In the genomic region with DNA sequence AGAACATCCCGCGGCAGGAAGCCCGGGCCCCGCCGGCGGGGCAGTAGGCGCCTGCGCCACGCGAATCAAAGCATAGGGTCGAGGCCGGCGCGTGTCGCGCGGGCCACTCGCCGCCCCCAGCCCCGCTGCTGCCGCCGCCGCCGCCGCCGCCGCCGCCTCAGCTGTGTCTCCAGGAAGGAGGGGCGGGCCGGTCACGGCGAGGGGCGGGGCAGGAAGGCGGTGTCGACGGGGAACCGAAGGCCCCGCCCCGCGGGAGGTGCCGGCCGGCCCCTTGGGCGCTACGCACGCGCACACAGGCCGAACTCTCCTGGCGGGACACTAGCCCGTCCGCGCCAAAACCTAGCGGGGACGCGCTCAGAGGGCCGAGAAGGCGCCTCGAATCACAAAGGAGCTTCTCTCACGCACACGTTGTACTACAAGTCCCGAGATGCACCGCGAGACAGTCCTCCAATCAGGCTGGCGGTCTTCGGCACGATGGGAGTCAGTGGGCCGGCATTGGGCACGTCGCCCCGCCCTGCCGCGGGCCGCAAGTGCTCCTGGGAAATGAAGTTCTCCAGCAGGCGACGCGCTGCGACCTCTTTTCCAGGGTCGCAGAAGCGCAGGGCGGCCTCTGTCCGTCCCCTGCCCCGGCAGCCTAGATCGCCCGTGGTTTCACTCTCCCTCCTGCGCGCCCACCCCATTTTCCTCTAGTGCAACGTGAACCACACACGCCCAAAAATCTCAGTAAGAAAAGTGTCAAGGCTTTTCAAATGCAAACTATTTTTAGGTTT, we compare ENCODE assay signal across 8 cellular contexts. TPM values are rescaled to one million over a fixed set of nuclear protein-coding genes. Genes with fewer than 3 reads are reported as not detected.
DNase-seq lines count a peak whose midpoint lies in the region; ATAC-seq and TF ChIP-seq lines count a peak whose summit lies in the region.

TSS of gene RALGAPA2 (minus strand) at position 171 of the 770 bp plus-strand sequence. CDS start at position 7, 164 bp downstream.

- H3K4me3 ChIP-seq in KMS-11 (IDR thresholded peaks at IDR 0.05; ENCODE audit: insufficient read depth, low read depth, low read length) (no peak within 1 kb of the TSS), Peyer's patch (peak within 1 kb of the TSS; percentile 86 to 95 (median 94)), muscle layer of colon (ENCODE audit: low read depth in 1 of 2, low read length in 2 of 2) (peak within 1 kb of the TSS; percentile 55 to 76)

- H3K9ac ChIP-seq in KMS-11 (peak within 1 kb of the TSS; percentile 61; the same call in 1 of the 2 replicates), muscle layer of colon (ENCODE audit: low read length) (no peak within 1 kb of the TSS)

- H3K27ac ChIP-seq in KMS-11: peak within 1 kb of the TSS; percentile 48; the same call in 1 of the 2 replicates
- H3K27ac ChIP-seq in Peyer's patch: peak within 1 kb of the TSS; percentile 86 to 94 (median 90)
- peak within 1 kb of the TSS; percentile 86 for H3K27ac ChIP-seq in muscle layer of colon (ENCODE audit: low read depth, low read length)

- H3K36me3 ChIP-seq in KMS-11 (ENCODE audit: insufficient read depth): no peaks in the 10 kb centered on the region
- H3K36me3 ChIP-seq in Peyer's patch: no peaks in the 10 kb centered on the region
- no peaks in the 10 kb centered on the region for H3K36me3 ChIP-seq in muscle layer of colon (ENCODE audit: insufficient read depth, low read length)

- no peaks in the 10 kb centered on the region for H3K9me3 ChIP-seq in Peyer's patch
- H3K9me3 ChIP-seq in muscle layer of colon (ENCODE audit: low read length): no peaks in the 10 kb centered on the region

- TF ChIP-seq POLR2A in Peyer's patch (IDR thresholded peaks at IDR 0.05): peak in 1 of 2 donors; percentile 71

- no peaks in the 10 kb centered on the region for H3K27me3 ChIP-seq in KMS-11 (ENCODE audit: insufficient read depth, low read depth)
- no peaks in the 10 kb centered on the region for H3K27me3 ChIP-seq in Peyer's patch
- no peaks in the 10 kb centered on the region for H3K27me3 ChIP-seq in muscle layer of colon (ENCODE audit: control insufficient read depth in 1 of 2, insufficient read depth in 2 of 2, low read length in 2 of 2)

- no peaks in the 10 kb centered on the region for H4K20me1 ChIP-seq in KMS-11 (ENCODE audit: insufficient read depth)

- H3K79me2 ChIP-seq in KMS-11 (ENCODE audit: insufficient read depth, low read depth): no peaks in the 10 kb centered on the region

- ATAC-seq in GM21737 (IDR thresholded peaks at IDR 0.05; ENCODE audit: unreplicated experiment) (peak; percentile 93), esophagus mucosa (peak; percentile 97)

- H3K4me1 ChIP-seq in KMS-11 (ENCODE audit: low read depth, poor library complexity, severe bottlenecking): peaks cover 8% of the 10 kb centered on the region
- peaks cover 0 to 23% (median 1%) of the 10 kb centered on the region in 4 donors for H3K4me1 ChIP-seq in Peyer's patch
- peaks cover 12% of the 10 kb centered on the region for H3K4me1 ChIP-seq in muscle layer of colon (ENCODE audit: insufficient read depth, low read length)

- H2AFZ ChIP-seq in KMS-11 (ENCODE audit: low read depth): peak within 1 kb of the TSS; percentile 97

- peak; percentile 99 for DNase-seq in DMS53 (lab: John Stamatoyannopoulos, UW)
- peak; percentile 96 to 98 (median 98) for DNase-seq in Peyer's patch
- peak; percentile 96 to 97 for DNase-seq in activated T-cell treated with anti-CD3 and anti-CD28 coated beads, Interleukin-2, amount 50 U/mL, for 48 hours
- peak; percentile 89 for DNase-seq in stimulated activated CD8-positive, alpha-beta memory T cell treated with anti-CD3 and anti-CD28 coated beads, Interleukin-7, amount 100 ng/mL, for 24 hours (ENCODE audit: low read depth)

- TF ChIP-seq CTCF in KMS-11 (conservative IDR thresholded peaks at IDR 0.05; ENCODE audit: low read depth, low read length) (no peak), Peyer's patch (IDR thresholded peaks at IDR 0.05) (peak in 2 of 6 experiments; percentile 12)

- H3K4me2 ChIP-seq in KMS-11: peak within 1 kb of the TSS; percentile 54

RNA-seq across cellular contexts. Expression of gene RALGAPA2, which starts in this region (rescaled TPM):
- total RNA-seq in Peyer's patch (10 to 100 TPM; 54.3 to 67.6 (median 60.3) TPM), esophagus mucosa (15.9 TPM)
